Comparison of ENCODE assay signal across 18 cellular contexts in the genomic region with DNA sequence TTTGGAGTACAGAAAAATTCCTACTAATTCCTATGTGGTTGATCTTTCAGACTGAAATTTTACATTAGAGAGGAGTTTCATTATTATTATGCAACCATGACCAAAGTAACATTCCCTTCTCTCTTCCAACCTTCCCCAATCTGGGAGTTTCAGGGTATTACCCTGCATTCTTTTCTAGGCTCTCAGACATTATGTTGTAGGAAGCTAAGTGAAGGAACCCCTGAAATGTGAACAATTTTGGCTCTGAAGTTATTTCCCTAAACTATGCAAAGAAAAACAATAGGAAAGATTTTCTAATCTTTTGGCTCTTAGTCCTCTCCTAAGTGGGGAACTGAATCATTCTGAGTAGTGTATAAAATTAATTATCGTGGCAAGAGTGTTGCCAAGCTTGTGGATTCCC.
DNase-seq lines count a peak whose midpoint lies in the region; ATAC-seq and TF ChIP-seq lines count a peak whose summit lies in the region.
"Had no signal": no experiment of that assay in that cellular context is flagged by ENCODE, and none has a peak within 500 bp of the region (broad histone marks: within the 10 kb centered on the region; RNA-seq: fewer than 3 reads in every experiment).

No MANE protein-coding gene starts in this region.

- no peaks in the 10 kb centered on the region for H3K27me3 Mint-ChIP-seq in MCF 10A (ENCODE audit: insufficient read depth, unreplicated experiment)
- H3K27me3 Mint-ChIP-seq: type B pancreatic cell had no signal

- H3K4me3 ChIP-seq in breast epithelium (no peak overlapping the region), astrocyte of the cerebellum (ENCODE audit: low read depth, low read length) (no peak overlapping the region), aorta (ENCODE audit: low read length in 2 of 2) (no peak overlapping the region)
- H3K4me3 ChIP-seq: body of pancreas, left ventricle myocardium inferior had no signal

- H3K36me3 Mint-ChIP-seq in MCF 10A (ENCODE audit: insufficient read depth, unreplicated experiment) = no peaks in the 10 kb centered on the region
- H3K36me3 Mint-ChIP-seq: type B pancreatic cell had no signal

- H3K4me1 ChIP-seq in breast epithelium (no peaks in the 10 kb centered on the region), aorta (ENCODE audit: control insufficient read depth in 1 of 2, insufficient read depth in 2 of 2, low read length in 2 of 2) (no peaks in the 10 kb centered on the region)
- H3K4me1 ChIP-seq: body of pancreas, left ventricle myocardium inferior had no signal

- no peak overlapping the region for H3K4me3 Mint-ChIP-seq in MCF 10A (ENCODE audit: unreplicated experiment)
- H3K4me3 Mint-ChIP-seq: type B pancreatic cell had no signal

- POLR2A ChIA-PET in MCF 10A (lab: Yijun Ruan, JAX) = interaction anchor here (0.7 to 2.3 kb wide), 9 partner anchors 12 to 97 kb away, joined by 3 to 21 read pairs (median 5); a partner anchor contains a TSS

- ATAC-seq in aorta (ENCODE audit: low FRiP score) = peak; percentile 26
- no peak for ATAC-seq in HG03025 (IDR thresholded peaks at IDR 0.05; ENCODE audit: low FRiP score, unreplicated experiment)
- ATAC-seq: body of pancreas had no signal

- WGBS in aorta, 2 donors = 0 to 4% methylated on average over 1 of the region's 1 CpG

- H3K9me3 Mint-ChIP-seq in MCF 10A (ENCODE audit: unreplicated experiment) = no peaks in the 10 kb centered on the region

- BruUV-seq in MCF 10A (replicated peaks; lab: Mats Ljungman, UMichigan) = no TSS peak

- no peak for TF ChIP-seq POLR2A in breast epithelium (IDR thresholded peaks at IDR 0.05)

- CTCF ChIA-PET in MCF 10A (lab: Yijun Ruan, JAX) = interaction anchor here (0.6 to 1.3 kb wide), 3 partner anchors 21 to 167 kb away, joined by 4 read pairs; a partner anchor contains a TSS

- H3K9me3 ChIP-seq in breast epithelium (no peaks in the 10 kb centered on the region), aorta (ENCODE audit: control insufficient read depth, low read length) (no peaks in the 10 kb centered on the region)
- H3K9me3 ChIP-seq: body of pancreas, left ventricle myocardium inferior had no signal

- H3K27ac ChIP-seq in breast epithelium (no peak overlapping the region), aorta (ENCODE audit: low read depth in 1 of 2, low read length in 2 of 2) (no peak overlapping the region)
- H3K27ac ChIP-seq: 22Rv1, body of pancreas, left ventricle myocardium inferior had no signal

- H3K4me1 Mint-ChIP-seq in MCF 10A (ENCODE audit: insufficient read depth, unreplicated experiment) = peaks cover 4% of the 10 kb centered on the region

- H3K27me3 ChIP-seq in breast epithelium = no peaks in the 10 kb centered on the region
- no peaks in the 10 kb centered on the region for H3K27me3 ChIP-seq in aorta (ENCODE audit: control insufficient read depth in 1 of 2, insufficient read depth in 2 of 2, low read length in 1 of 2)
- H3K27me3 ChIP-seq: body of pancreas had no signal

- no peaks in the 10 kb centered on the region for H3K36me3 ChIP-seq in breast epithelium
- H3K36me3 ChIP-seq in aorta (ENCODE audit: control insufficient read depth in 1 of 2, insufficient read depth in 2 of 2, low read length in 1 of 2) = no peaks in the 10 kb centered on the region
- H3K36me3 ChIP-seq: left ventricle myocardium inferior had no signal

- intact Hi-C loops in MCF 10A (cut with micrococcal nuclease) = no loop called here
- intact Hi-C loops in breast epithelium (cut with DNase I; ENCODE audit: low total_unique reads) = no loop called here
- intact Hi-C loops in aorta (cut with DNase I) = no loop called here

- peak overlapping the region; percentile 67 for H3K27ac Mint-ChIP-seq in MCF 10A (ENCODE audit: low read depth, unreplicated experiment)
- H3K27ac Mint-ChIP-seq: type B pancreatic cell had no signal

- in situ Hi-C loops in astrocyte of the cerebellum (cut with HindIII; ENCODE audit: low sequenced_read_pairs) = no loop called here

- TF ChIP-seq CTCF in MCF 10A (IDR thresholded peaks at IDR 0.05; ENCODE audit: unreplicated experiment) = no peak
- no peak for TF ChIP-seq CTCF in breast epithelium (IDR thresholded peaks at IDR 0.05)
- no peak for TF ChIP-seq CTCF in astrocyte of the cerebellum (IDR thresholded peaks at IDR 0.05; ENCODE audit: low read depth, low read length, missing control alignments)

- no peak for DNase-seq in MCF 10A (ENCODE audit: unreplicated experiment)
- DNase-seq in breast epithelium (ENCODE audit: low spot score in 2 of 2) = no peak
- peak; percentile 78 for DNase-seq in astrocyte of the cerebellum (ENCODE audit: low read depth)
- peak; percentile 4 for DNase-seq in glomerular visceral epithelial cell (ENCODE audit: extremely low spot score)
- DNase-seq in aorta = no peak
- no peak for DNase-seq in activated CD4-positive, CD25-positive, alpha-beta regulatory T cell treated with anti-CD3 and anti-CD28 coated beads, Interleukin-2, amount 50 U/mL, for 72 hours
- no peak for DNase-seq in NCI-H524 treated with DMSO at 0.1 percent for 48 hours (lab: John Stamatoyannopoulos, UW)
- DNase-seq: activated CD4-positive, CD25-positive, alpha-beta regulatory T cell; body of pancreas; left ventricle myocardium inferior; MM.1S; NCI-H1694; NCI-H2227 treated with DMSO at 0.1 percent for 48 hours; posterior cingulate gyrus; stimulated activated naive CD4-positive, alpha-beta T cell treated with Interleukin-2 at 50 U/mL for 16 hours had no signal

Comparison
In these comparisons a context has a peak if more than half of its experiments do, and no peak if none do; other contexts are left out.
1. DNase-seq: peak in astrocyte of the cerebellum (single experiment) and glomerular visceral epithelial cell (single experiment); none in MCF 10A (single experiment), breast epithelium (0 of 2), aorta (0 of 2), activated CD4-positive, CD25-positive, alpha-beta regulatory T cell treated with anti-CD3 and anti-CD28 coated beads, Interleukin-2, amount 50 U/mL, for 72 hours (single experiment) and NCI-H524 treated with DMSO at 0.1 percent for 48 hours (single experiment).